Comparison of ENCODE assay signal across 17 cellular contexts in the genomic region with DNA sequence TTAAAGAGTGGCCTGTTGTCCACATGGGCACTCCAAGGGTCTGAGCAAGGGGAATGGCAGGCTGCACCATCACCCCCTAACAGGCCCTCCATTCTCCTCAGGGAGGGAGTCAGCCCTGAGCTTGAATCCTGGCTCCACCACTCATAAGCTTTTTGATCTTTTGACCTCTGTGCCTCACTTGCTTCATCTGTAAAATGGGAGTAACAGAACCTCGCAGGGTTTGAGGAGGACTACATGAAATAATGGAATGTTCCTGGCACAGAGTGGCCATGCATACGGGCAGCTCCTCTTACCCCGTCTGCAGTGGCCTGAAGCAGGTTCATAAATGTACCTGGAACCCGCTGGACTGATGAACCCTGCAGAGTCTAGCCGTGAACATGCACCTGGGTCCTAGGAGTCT. TPM values are rescaled to one million over a fixed set of nuclear protein-coding genes. Genes with fewer than 3 reads are reported as not detected.
DNase-seq lines count a peak whose midpoint lies in the region; ATAC-seq and TF ChIP-seq lines count a peak whose summit lies in the region.
"Had no signal": no experiment of that assay in that cellular context is flagged by ENCODE, and none has a peak within 500 bp of the region (broad histone marks: within the 10 kb centered on the region; RNA-seq: fewer than 3 reads in every experiment).

No MANE protein-coding gene starts in this region.

- ATAC-seq in CD4-positive, CD25-positive, alpha-beta regulatory T cell (ENCODE audit: low read depth in 2 of 2): no peak

- no peak for DNase-seq in CD4-positive, CD25-positive, alpha-beta regulatory T cell
- no peak for DNase-seq in Caco-2
- no peak for DNase-seq in NCI-H2107 treated with DMSO at 0.1 percent for 48 hours (lab: John Stamatoyannopoulos, UW; ENCODE audit: unreplicated experiment)
- no peak for DNase-seq in BE2C
- no peak for DNase-seq in SIG-M5 (lab: John Stamatoyannopoulos, UW)
- DNase-seq: Calu3; CD4-positive, alpha-beta T cell; CD8-positive, alpha-beta memory T cell; DMS79 treated with DMSO at 0.1 percent for 48 hours; GF-D8; GOT3; HFFc6 had no signal

- peak overlapping the region in 3 of 4 donors; percentile 33 to 78 (median 47) for H3K4me3 Mint-ChIP-seq in CD4-positive, CD25-positive, alpha-beta regulatory T cell
- H3K4me3 Mint-ChIP-seq in Caco-2 (ENCODE audit: unreplicated experiment) (no peak overlapping the region), nephron (peak overlapping the region in 1 of 3 experiments; percentile 83)
- H3K4me3 Mint-ChIP-seq: HFFc6 had no signal

- H3K9me3 Mint-ChIP-seq in CD4-positive, CD25-positive, alpha-beta regulatory T cell: no peaks in the 10 kb centered on the region
- no peaks in the 10 kb centered on the region for H3K9me3 Mint-ChIP-seq in Caco-2 (ENCODE audit: unreplicated experiment)
- no peaks in the 10 kb centered on the region for H3K9me3 Mint-ChIP-seq in nephron
- H3K9me3 Mint-ChIP-seq: CD4-positive, alpha-beta T cell; CD8-positive, alpha-beta memory T cell; HFFc6 had no signal

- CTCF ChIA-PET in Caco-2 (lab: Charles Lee): interaction anchor here (0.6 kb wide), 1 partner anchor 25 kb away, joined by 4 read pairs; no protein-coding TSS in a partner anchor

- peaks cover 7% of the 10 kb centered on the region for H3K27me3 ChIP-seq in CD4-positive, CD25-positive, alpha-beta regulatory T cell (ENCODE audit: control insufficient read depth, insufficient read depth, low read length)
- H3K27me3 ChIP-seq in Caco-2 (replicated peaks; ENCODE audit: control insufficient read depth, insufficient read depth, low read length) (no peaks in the 10 kb centered on the region), BE2C (no peaks in the 10 kb centered on the region)
- H3K27me3 ChIP-seq: BLaER1 had no signal

- peaks cover 22% of the 10 kb centered on the region for H3K4me1 ChIP-seq in CD4-positive, CD25-positive, alpha-beta regulatory T cell (ENCODE audit: control insufficient read depth, insufficient read depth, low read length, poor library complexity, severe bottlenecking)
- no peaks in the 10 kb centered on the region for H3K4me1 ChIP-seq in Caco-2
- H3K4me1 ChIP-seq in BE2C: no peaks in the 10 kb centered on the region

- H3K36me3 ChIP-seq in CD4-positive, CD25-positive, alpha-beta regulatory T cell (ENCODE audit: control insufficient read depth, insufficient read depth, low read length): no peaks in the 10 kb centered on the region
- H3K36me3 ChIP-seq in Caco-2 (ENCODE audit: control insufficient read depth, insufficient read depth, low read length) (no peaks in the 10 kb centered on the region), BE2C (no peaks in the 10 kb centered on the region)
- H3K36me3 ChIP-seq: BLaER1, HAP-1 had no signal

- TF ChIP-seq CTCF in Caco-2 (IDR thresholded peaks at IDR 0.05; ENCODE audit: insufficient read depth in 1 of 2, low read depth in 1 of 2, low read length in 1 of 2, severe bottlenecking in 1 of 2, unreplicated experiment in 1 of 2): no peak
- TF ChIP-seq CTCF in nephron (IDR thresholded peaks at IDR 0.05; ENCODE audit: unreplicated experiment in 3 of 3): no peak
- TF ChIP-seq CTCF in BE2C (IDR thresholded peaks at IDR 0.05; ENCODE audit: low read depth, low read length): no peak

- POLR2A ChIA-PET in Caco-2 (lab: Charles Lee): no interaction called here

- peaks cover 4% of the 10 kb centered on the region for H3K27me3 Mint-ChIP-seq in CD4-positive, CD25-positive, alpha-beta regulatory T cell
- H3K27me3 Mint-ChIP-seq in Caco-2 (ENCODE audit: insufficient read depth, unreplicated experiment) (no peaks in the 10 kb centered on the region), nephron (ENCODE audit: low read depth) (peaks cover 4% of the 10 kb centered on the region)
- H3K27me3 Mint-ChIP-seq: CD4-positive, alpha-beta T cell had no signal

- H3K4me3 ChIP-seq in CD4-positive, CD25-positive, alpha-beta regulatory T cell (ENCODE audit: low read depth, low read length): no peak overlapping the region
- no peak overlapping the region for H3K4me3 ChIP-seq in Caco-2 (ENCODE audit: low read depth, low read length)
- no peak overlapping the region for H3K4me3 ChIP-seq in BE2C (ENCODE audit: low read depth, low read length)
- H3K4me3 ChIP-seq: BLaER1, HAP-1 had no signal

- intact Hi-C loops in Caco-2 (cut with micrococcal nuclease; ENCODE audit: unreplicated experiment): no loop called here

- BruUV-seq in Caco-2 (replicated peaks; lab: Mats Ljungman, UMichigan): no TSS peak

- no peak overlapping the region for H3K27ac ChIP-seq in CD4-positive, CD25-positive, alpha-beta regulatory T cell (ENCODE audit: insufficient read depth, low read length, poor library complexity, severe bottlenecking)
- H3K27ac ChIP-seq: BLaER1, C4-2B had no signal

- peaks cover 0 to 36% (median 11%) of the 10 kb centered on the region in 4 donors for H3K4me1 Mint-ChIP-seq in CD4-positive, CD25-positive, alpha-beta regulatory T cell
- H3K4me1 Mint-ChIP-seq in Caco-2 (ENCODE audit: low read depth, unreplicated experiment): no peaks in the 10 kb centered on the region
- H3K4me1 Mint-ChIP-seq in nephron: peaks cover 18% of the 10 kb centered on the region

- H3K27ac Mint-ChIP-seq in CD4-positive, CD25-positive, alpha-beta regulatory T cell: no peak overlapping the region
- H3K27ac Mint-ChIP-seq in Caco-2 (ENCODE audit: unreplicated experiment) (peak overlapping the region; percentile 79), nephron (peak overlapping the region; percentile 18 to 59 (median 37))
- H3K27ac Mint-ChIP-seq: HFFc6 had no signal

- no peaks in the 10 kb centered on the region for H3K9me3 ChIP-seq in CD4-positive, CD25-positive, alpha-beta regulatory T cell (ENCODE audit: control insufficient read depth in 2 of 2, low read length in 2 of 2)
- H3K9me3 ChIP-seq in Caco-2: no peaks in the 10 kb centered on the region
- H3K9me3 ChIP-seq in BE2C: no peaks in the 10 kb centered on the region
- H3K9me3 ChIP-seq: BLaER1, HAP-1 had no signal

- no peaks in the 10 kb centered on the region for H3K36me3 Mint-ChIP-seq in CD4-positive, CD25-positive, alpha-beta regulatory T cell
- no peaks in the 10 kb centered on the region for H3K36me3 Mint-ChIP-seq in Caco-2 (ENCODE audit: insufficient read depth, unreplicated experiment)
- no peaks in the 10 kb centered on the region for H3K36me3 Mint-ChIP-seq in nephron (ENCODE audit: low read depth)

RNA-seq across cellular contexts. Expression of gene XKR8, which starts 2.1 kb away (rescaled TPM):
- total RNA-seq in CD4-positive, CD25-positive, alpha-beta regulatory T cell: 9.1 TPM
- polyA plus RNA-seq in CD4-positive, CD25-positive, alpha-beta regulatory T cell: 10 to 100 TPM; 10.3 to 20.3 (median 17.9) TPM
- 8.9 and 10.4 TPM in 2 replicates for total RNA-seq in Caco-2 (2022)
- not detected for polyA plus RNA-seq in BE2C (2012; ENCODE audit: insufficient read depth, insufficient read length, low read depth)

RNA-seq across cellular contexts. Expression of gene SMPDL3B, which starts 22.9 kb away (rescaled TPM):
- total RNA-seq in CD4-positive, CD25-positive, alpha-beta regulatory T cell: 0.32 TPM
- under 1 TPM in 2 of 4 donors, not detected in 2; 0.24 to 0.50 TPM for polyA plus RNA-seq in CD4-positive, CD25-positive, alpha-beta regulatory T cell
- total RNA-seq in Caco-2 (2022): 11.3 and 11.7 TPM in 2 replicates
- polyA plus RNA-seq in BE2C (2012; ENCODE audit: insufficient read depth, insufficient read length, low read depth): not detected
- total RNA-seq: A172; CD4-positive, alpha-beta T cell; HFFc6 had no signal
- polyA plus RNA-seq: CD8-positive, alpha-beta memory T cell had no signal

RNA-seq across cellular contexts. Expression of gene RPA2, which starts 43.3 kb away (rescaled TPM):
- total RNA-seq in CD4-positive, CD25-positive, alpha-beta regulatory T cell: 36.6 TPM
- 100 to 1,000 TPM; 199 to 237 (median 206) TPM for polyA plus RNA-seq in CD4-positive, CD25-positive, alpha-beta regulatory T cell
- 56.1 and 71.0 TPM in 2 replicates for total RNA-seq in Caco-2 (2022)
- 56.4 TPM for polyA plus RNA-seq in BE2C (2012; ENCODE audit: insufficient read depth, insufficient read length, low read depth)

Comparison
In these comparisons a context has a peak if more than half of its experiments do, and no peak if none do; other contexts are left out.
1. H3K27ac Mint-ChIP-seq: peak in Caco-2 (single experiment) and nephron (3 of 3); none in CD4-positive, CD25-positive, alpha-beta regulatory T cell (0 of 3).